ENCODE assay signal across 1 cellular context in genomic region chr15:75335313-75335704, GRCh38.
TF ChIP-seq lines count a peak whose summit lies in the region.

No MANE protein-coding gene starts in this region.

TF ChIP-seq in endothelial cell of umbilical vein, 7 proteins besides CTCF, POLR2A, EP300 and RAD21:
- TF ChIP-seq GATA2 (IDR thresholded peaks at IDR 0.05; ENCODE audit: insufficient read depth, insufficient read length, low read depth, low read length): no peak
- no peak for TF ChIP-seq FOS (IDR thresholded peaks at IDR 0.05; ENCODE audit: borderline replicate concordance, insufficient read depth, low read length)
- no peak for TF ChIP-seq JUN (IDR thresholded peaks at IDR 0.05; ENCODE audit: borderline replicate concordance, insufficient read depth, insufficient read length, low read depth)
- no peak for TF ChIP-seq MAX (IDR thresholded peaks at IDR 0.05; ENCODE audit: insufficient read depth, insufficient read length)
- no peak for TF ChIP-seq EZH2 (IDR thresholded peaks at IDR 0.05; ENCODE audit: borderline replicate concordance, low read depth, low read length, severe bottlenecking)
- no peak for TF ChIP-seq MYC (IDR thresholded peaks at IDR 0.05; ENCODE audit: low read depth, low read length)
